ENCODE assay signal across 17 cellular contexts in genomic region chr14:80586116-80586515, GRCh38.
"Had no signal": no experiment of that assay in that cellular context is flagged by ENCODE, and none has a peak within 500 bp of the region (broad histone marks: within the 10 kb centered on the region; RNA-seq: fewer than 3 reads in every experiment).

No MANE protein-coding gene starts in this region.

- H3K4me3 ChIP-seq: body of pancreas, coronary artery, esophagus muscularis mucosa, pancreas, thyroid gland had no signal

- H3K27ac ChIP-seq: coronary artery, esophagus muscularis mucosa, pancreas, thyroid gland had no signal

- H3K27me3 ChIP-seq: body of pancreas, esophagus muscularis mucosa, pancreas, thyroid gland had no signal

- H3K27ac Mint-ChIP-seq: activated B cell treated with CpG ODN at 0.5 μM for 24 hours; activated CD4-positive, alpha-beta T cell treated with anti-CD3 and anti-CD28 coated beads, Interleukin-2, amount 10 ng/mL, durations not matched to agents 24 days and 14 days; activated CD8-positive, alpha-beta T cell treated with anti-CD3 and anti-CD28 coated beads, Interleukin-2, amount 10 ng/mL, durations not matched to agents 7 days and 5 days; activated naive CD4-positive, alpha-beta T cell treated with anti-CD3 and anti-CD28 coated beads, Interleukin-2, amount 50 U/mL, for 72 hours; stimulated activated memory B cell treated with anti-CD40 and anti-IgM and Interleukin-4, amounts not matched to agents 10 μg/mL and 1 μg/mL and 100 μg/mL, for 72 hours; T-helper 1 cell treated with Interleukin-12 subunit alpha and Interleukin-12 subunit beta and Interleukin-4 antibody, amounts not matched to agents 30 μg/mL and 1 μg/mL, for 36 hours had no signal

- ATAC-seq: activated CD8-positive, alpha-beta T cell treated with anti-CD3 and anti-CD28 coated beads, Interleukin-2, amount 10 ng/mL, durations not matched to agents 7 days and 5 days; activated naive CD4-positive, alpha-beta T cell treated with anti-CD3 and anti-CD28 coated beads, Interleukin-2, amount 50 U/mL, for 72 hours; stimulated activated memory B cell treated with anti-CD40 and anti-IgM and Interleukin-4, amounts not matched to agents 10 μg/mL and 1 μg/mL and 100 μg/mL, for 72 hours had no signal

- H3K4me3 Mint-ChIP-seq: activated B cell treated with CpG ODN at 0.5 μM for 24 hours; activated CD4-positive, alpha-beta T cell treated with anti-CD3 and anti-CD28 coated beads, Interleukin-2, amount 10 ng/mL, durations not matched to agents 24 days and 14 days; activated CD8-positive, alpha-beta T cell treated with anti-CD3 and anti-CD28 coated beads, Interleukin-2, amount 10 ng/mL, durations not matched to agents 7 days and 5 days; stimulated activated memory B cell treated with anti-CD40 and anti-IgM and Interleukin-4, amounts not matched to agents 10 μg/mL and 1 μg/mL and 100 μg/mL, for 72 hours; T-helper 1 cell treated with Interleukin-12 subunit alpha and Interleukin-12 subunit beta and Interleukin-4 antibody, amounts not matched to agents 30 μg/mL and 1 μg/mL, for 36 hours had no signal

- H3K36me3 ChIP-seq: esophagus muscularis mucosa, pancreas, thyroid gland had no signal

- H3K9me3 Mint-ChIP-seq: activated CD4-positive, alpha-beta T cell treated with anti-CD3 and anti-CD28 coated beads, Interleukin-2, amount 10 ng/mL, durations not matched to agents 24 days and 14 days; stimulated activated memory B cell treated with anti-CD40 and anti-IgM and Interleukin-4, amounts not matched to agents 10 μg/mL and 1 μg/mL and 100 μg/mL, for 72 hours had no signal

- DNase-seq: activated B cell treated with CpG ODN at 0.5 μM for 24 hours; activated CD4-positive, alpha-beta T cell treated with anti-CD3 and anti-CD28 coated beads, Interleukin-2, amount 10 ng/mL, durations not matched to agents 24 days and 14 days; activated CD8-positive, alpha-beta memory T cell treated with anti-CD3 and anti-CD28 coated beads, Interleukin-2, amount 50 U/mL, for 4 hours; activated CD8-positive, alpha-beta T cell treated with anti-CD3 and anti-CD28 coated beads, Interleukin-2, amount 10 ng/mL, durations not matched to agents 7 days and 5 days; activated gamma-delta T cell; activated T-cell treated with anti-CD3 and anti-CD28 coated beads, Interleukin-2, amount 50 U/mL, for 48 hours; amniotic stem cell; body of pancreas; central memory CD4-positive, alpha-beta T cell; pancreas; stimulated activated CD4-positive, alpha-beta T cell treated with anti-CD3 and anti-CD28 coated beads, Interleukin-2, amount 100 ng/mL, for 48 hours; thyroid gland had no signal

- H3K27me3 Mint-ChIP-seq: activated B cell treated with CpG ODN at 0.5 μM for 24 hours; activated CD4-positive, alpha-beta T cell treated with anti-CD3 and anti-CD28 coated beads, Interleukin-2, amount 10 ng/mL, durations not matched to agents 24 days and 14 days; stimulated activated memory B cell treated with anti-CD40 and anti-IgM and Interleukin-4, amounts not matched to agents 10 μg/mL and 1 μg/mL and 100 μg/mL, for 72 hours had no signal

- H3K9me3 ChIP-seq: body of pancreas, pancreas, thyroid gland had no signal
